30 cellular contexts compared by ENCODE assay signal in genomic region chr7:95317546-95317945, GRCh38. TPM values are rescaled to one million over a fixed set of nuclear protein-coding genes. Genes with fewer than 3 reads are reported as not detected.
A peak's percentile ranks its signal among the peaks of the same experiment; 100 is the strongest.
DNase-seq lines count a peak whose midpoint lies in the region; ATAC-seq, FAIRE-seq and TF ChIP-seq lines count a peak whose summit lies in the region.
"Had no signal": no experiment of that assay in that cellular context is flagged by ENCODE, and none has a peak within 500 bp of the region (broad histone marks: within the 10 kb centered on the region; RNA-seq: fewer than 3 reads in every experiment).

No MANE protein-coding gene starts in this region.

- POLR2A ChIA-PET in SK-N-SH (lab: Yijun Ruan, JAX): no interaction called here
- POLR2A ChIA-PET in CD8-positive, alpha-beta memory T cell (lab: Charles Lee): no interaction called here

- H4K20me1 ChIP-seq in SK-N-SH (ENCODE audit: insufficient read depth): no peaks in the 10 kb centered on the region

- no peak for TF ChIP-seq EP300 in SK-N-SH (IDR thresholded peaks at IDR 0.05; ENCODE audit: borderline replicate concordance in 1 of 2, low read depth in 1 of 2, low read length in 1 of 2)

- no peak for TF ChIP-seq RAD21 in SK-N-SH (IDR thresholded peaks at IDR 0.05; ENCODE audit: low read length)

- H3K36me3 Mint-ChIP-seq in glutamatergic neuron (ENCODE audit: unreplicated experiment): peaks cover 5% of the 10 kb centered on the region
- H3K36me3 Mint-ChIP-seq in CD8-positive, alpha-beta memory T cell: no peaks in the 10 kb centered on the region
- H3K36me3 Mint-ChIP-seq: stimulated activated memory B cell treated with anti-CD40 and anti-IgM and Interleukin-4, amounts not matched to agents 10 μg/mL and 1 μg/mL and 100 μg/mL, for 72 hours had no signal

- no peak overlapping the region for H3K4me3 Mint-ChIP-seq in glutamatergic neuron (ENCODE audit: unreplicated experiment)
- H3K4me3 Mint-ChIP-seq in CD8-positive, alpha-beta memory T cell: no peak overlapping the region
- H3K4me3 Mint-ChIP-seq: stimulated activated memory B cell treated with anti-CD40 and anti-IgM and Interleukin-4, amounts not matched to agents 10 μg/mL and 1 μg/mL and 100 μg/mL, for 72 hours; T-helper 17 cell had no signal

- no peak overlapping the region for H3K9ac ChIP-seq in SK-N-SH

- H3K27me3 ChIP-seq in SK-N-SH (ENCODE audit: insufficient read depth): no peaks in the 10 kb centered on the region
- H3K27me3 ChIP-seq in testis: no peaks in the 10 kb centered on the region
- H3K27me3 ChIP-seq in CD8-positive, alpha-beta memory T cell (ENCODE audit: insufficient read depth, low read length, poor library complexity, severe bottlenecking): no peaks in the 10 kb centered on the region
- H3K27me3 ChIP-seq: sigmoid colon, upper lobe of left lung had no signal

- H3F3A ChIP-seq in SK-N-SH (replicated peaks; ENCODE audit: insufficient read depth): no peaks in the 10 kb centered on the region

- H3K9me3 ChIP-seq in SK-N-SH (no peaks in the 10 kb centered on the region), testis (no peaks in the 10 kb centered on the region)
- no peaks in the 10 kb centered on the region for H3K9me3 ChIP-seq in CD8-positive, alpha-beta memory T cell (ENCODE audit: low read length)
- H3K9me3 ChIP-seq: neutrophil, sigmoid colon, upper lobe of left lung had no signal

- peaks cover 29% of the 10 kb centered on the region for H3K4me1 Mint-ChIP-seq in glutamatergic neuron (ENCODE audit: low read depth, unreplicated experiment)
- no peaks in the 10 kb centered on the region for H3K4me1 Mint-ChIP-seq in CD8-positive, alpha-beta memory T cell
- H3K4me1 Mint-ChIP-seq: T-helper 17 cell had no signal

- no peak overlapping the region for H3K4me3 ChIP-seq in SK-N-SH (ENCODE audit: low read depth in 2 of 2, low read length in 1 of 2)
- H3K4me3 ChIP-seq in testis: no peak overlapping the region
- H3K4me3 ChIP-seq in CD8-positive, alpha-beta memory T cell (ENCODE audit: low read length): no peak overlapping the region
- H3K4me3 ChIP-seq: sigmoid colon, SK-N-MC, upper lobe of left lung had no signal

- H3K27ac ChIP-seq in SK-N-SH (ENCODE audit: low read depth in 2 of 2, low read length in 1 of 2) (no peak overlapping the region), testis (no peak overlapping the region)
- H3K27ac ChIP-seq in CD8-positive, alpha-beta memory T cell (ENCODE audit: low read depth, low read length): no peak overlapping the region
- H3K27ac ChIP-seq: C4-2B, neutrophil, sigmoid colon, SK-N-MC, upper lobe of left lung had no signal

- H3K36me3 ChIP-seq in SK-N-SH (replicated peaks in 1 of 2; ENCODE audit: control insufficient read depth in 1 of 2, insufficient read depth in 2 of 2, low read length in 1 of 2): no peaks in the 10 kb centered on the region
- no peaks in the 10 kb centered on the region for H3K36me3 ChIP-seq in testis (ENCODE audit: low read depth, missing control alignments)
- H3K36me3 ChIP-seq in CD8-positive, alpha-beta memory T cell (ENCODE audit: insufficient read depth, low read length): no peaks in the 10 kb centered on the region
- H3K36me3 ChIP-seq: neutrophil, sigmoid colon, upper lobe of left lung had no signal

- H3K4me1 ChIP-seq in SK-N-SH (ENCODE audit: control insufficient read depth in 1 of 2, insufficient read depth in 2 of 2, low read depth in 1 of 2, low read length in 1 of 2) (no peaks in the 10 kb centered on the region), testis (no peaks in the 10 kb centered on the region)
- no peaks in the 10 kb centered on the region for H3K4me1 ChIP-seq in CD8-positive, alpha-beta memory T cell (ENCODE audit: insufficient read depth, low read length)
- H3K4me1 ChIP-seq: sigmoid colon, upper lobe of left lung had no signal

- peak; percentile 17 for DNase-seq in SK-N-SH
- DNase-seq in NCI-H2171 treated with DMSO at 0.1 percent for 48 hours (lab: John Stamatoyannopoulos, UW): peak; percentile 71
- no peak for DNase-seq in glutamatergic neuron
- DNase-seq in testis: peak; percentile 33
- no peak for DNase-seq in HTR-8/SVneo (ENCODE audit: insufficient read length, low spot score)
- DNase-seq in CD8-positive, alpha-beta memory T cell: no peak
- DNase-seq: activated CD8-positive, alpha-beta memory T cell treated with anti-CD3 and anti-CD28 coated beads for 24 hours; activated effector memory CD4-positive, alpha-beta T cell treated with anti-CD3 and anti-CD28 coated beads, Interleukin-2, amount 50 U/mL, for 16 hours; activated T-cell treated with anti-CD3 and anti-CD28 coated beads, Interleukin-2, amount 50 U/mL, for 1 hour; central memory CD4-positive, alpha-beta T cell; EL; foreskin melanocyte; NCI-H1105 treated with DMSO at 0.1 percent for 48 hours; NCI-H1930; sigmoid colon; stimulated activated CD4-positive, alpha-beta T cell treated with anti-CD3 and anti-CD28 coated beads, Interleukin-4, amount 100 ng/mL, for 4 hours; substantia nigra; T-helper 17 cell; upper lobe of left lung had no signal

- no peak for TF ChIP-seq POLR2A in testis (IDR thresholded peaks at IDR 0.05)

- CTCF ChIA-PET in SK-N-SH (lab: Yijun Ruan, JAX): no interaction called here
- CTCF ChIA-PET in CD8-positive, alpha-beta memory T cell (lab: Charles Lee): no interaction called here

- no peaks in the 10 kb centered on the region for H3K79me2 ChIP-seq in SK-N-SH (ENCODE audit: insufficient read depth)

- intact Hi-C loops in testis (cut with DNase I; ENCODE audit: low total_unique reads): no loop called here

- ATAC-seq in SK-N-SH treated with all-trans-retinoic acid at 6 μM for 48 hours (no peak), GM21723 (IDR thresholded peaks at IDR 0.05; ENCODE audit: unreplicated experiment) (no peak)
- ATAC-seq: esophagus mucosa; stimulated activated memory B cell treated with anti-CD40 and anti-IgM and Interleukin-4, amounts not matched to agents 10 μg/mL and 1 μg/mL and 100 μg/mL, for 72 hours; T-helper 17 cell had no signal

- TF ChIP-seq CTCF in SK-N-SH (IDR thresholded peaks at IDR 0.05) (no peak), glutamatergic neuron (IDR thresholded peaks at IDR 0.05; ENCODE audit: partially characterized antibody, unreplicated experiment) (no peak), testis (IDR thresholded peaks at IDR 0.05) (no peak)

- H3K4me2 ChIP-seq in SK-N-SH: no peak overlapping the region

- H2AFZ ChIP-seq in SK-N-SH (ENCODE audit: low read depth): no peak overlapping the region

- peaks cover 6% of the 10 kb centered on the region for H3K9me3 Mint-ChIP-seq in glutamatergic neuron (ENCODE audit: unreplicated experiment)
- no peaks in the 10 kb centered on the region for H3K9me3 Mint-ChIP-seq in CD8-positive, alpha-beta memory T cell
- H3K9me3 Mint-ChIP-seq: stimulated activated memory B cell treated with anti-CD40 and anti-IgM and Interleukin-4, amounts not matched to agents 10 μg/mL and 1 μg/mL and 100 μg/mL, for 72 hours had no signal

- FAIRE-seq in HTR-8/SVneo (lab: Jason Lieb, UNC): no peak
- FAIRE-seq: GM12892, H54 had no signal

- H3K27me3 Mint-ChIP-seq in glutamatergic neuron (ENCODE audit: unreplicated experiment): peaks cover 4% of the 10 kb centered on the region
- peaks cover 6 to 18% of the 10 kb centered on the region in 2 donors for H3K27me3 Mint-ChIP-seq in CD8-positive, alpha-beta memory T cell
- H3K27me3 Mint-ChIP-seq: progenitor cell of endocrine pancreas, T-helper 17 cell had no signal

- no peaks in the 10 kb centered on the region for H3K9me2 ChIP-seq in SK-N-SH

- WGBS in SK-N-SH (ENCODE audit: low lambda C conversion rate): 4% methylated on average over 2 of the region's 2 CpGs
- WGBS in testis, 2 donors: 39 to 41% methylated on average over 2 of the region's 2 CpGs

- peak overlapping the region; percentile 99 for H3K27ac Mint-ChIP-seq in glutamatergic neuron (ENCODE audit: unreplicated experiment)
- H3K27ac Mint-ChIP-seq in CD8-positive, alpha-beta memory T cell: no peak overlapping the region
- H3K27ac Mint-ChIP-seq: progenitor cell of endocrine pancreas; stimulated activated memory B cell treated with anti-CD40 and anti-IgM and Interleukin-4, amounts not matched to agents 10 μg/mL and 1 μg/mL and 100 μg/mL, for 72 hours; T-helper 17 cell had no signal

TF ChIP-seq in SK-N-SH, 30 proteins besides CTCF, POLR2A, EP300 and RAD21:
- TF ChIP-seq MAX (IDR thresholded peaks at IDR 0.05; ENCODE audit: low read depth) (no peak), ELF1 (IDR thresholded peaks at IDR 0.05) (no peak), RFX5 (IDR thresholded peaks at IDR 0.05; ENCODE audit: low read length) (no peak), GABPA (IDR thresholded peaks at IDR 0.05; ENCODE audit: low read depth) (no peak), MEF2A (IDR thresholded peaks at IDR 0.05; ENCODE audit: borderline replicate concordance, low read depth) (no peak), TCF12 (IDR thresholded peaks at IDR 0.05) (no peak), RCOR1 (IDR thresholded peaks at IDR 0.05; ENCODE audit: low read length) (no peak)
TF ChIP-seq in SK-N-SH: peak in this region for 0.

TF ChIP-seq in SK-N-SH treated with all-trans-retinoic acid at 6 μM for 48 hours, 23 proteins besides CTCF, POLR2A, EP300 and RAD21 (continues in another document):
- TF ChIP-seq PPARA (CRISPR knock-in tag; IDR thresholded peaks at IDR 0.05; ENCODE audit: borderline replicate concordance) (no peak), SNAI2 (CRISPR knock-in tag; IDR thresholded peaks at IDR 0.05) (no peak), CSRNP3 (CRISPR knock-in tag; IDR thresholded peaks at IDR 0.05) (no peak), RARB (CRISPR knock-in tag; IDR thresholded peaks at IDR 0.05) (no peak)

RNA-seq across cellular contexts. Expression of gene PON1, which starts 6.8 kb away (rescaled TPM):
- polyA plus RNA-seq in SK-N-SH (2012; rRNA removed) (not detected in 2 replicates), testis (ENCODE audit: insufficient read depth, low read depth, low replicate concordance) (0.61 TPM)
- 0.08 TPM in 1 of 2 replicates, not detected in the other for polyA plus RNA-seq in SK-N-SH (2012; cell fraction: cytosol; rRNA removed)
- polyA plus RNA-seq in SK-N-SH (2012; cell fraction: nucleus; rRNA removed): not detected in 2 replicates
- total RNA-seq in glutamatergic neuron (ENCODE audit: unreplicated experiment) (1.1 TPM), testis (1 to 10 TPM in 1 of 2 donors, under 1 TPM in 1; 0.12 to 1.2 TPM)
- total RNA-seq in CD8-positive, alpha-beta memory T cell: not detected
- not detected for polyA plus RNA-seq in CD8-positive, alpha-beta memory T cell
- total RNA-seq: esophagus mucosa, M059J, T-helper 17 cell had no signal

Comparison
In these comparisons a context has a peak if more than half of its experiments do, and no peak if none do; other contexts are left out.
1. DNase-seq: peak in SK-N-SH (single experiment), NCI-H2171 treated with DMSO at 0.1 percent for 48 hours (single experiment) and testis (single experiment); none in glutamatergic neuron (single experiment), HTR-8/SVneo (single experiment) and CD8-positive, alpha-beta memory T cell (0 of 5).